8 cellular contexts compared by ENCODE assay signal in genomic region chr3:172181936-172182708, GRCh38.
A peak's percentile ranks its signal among the peaks of the same experiment; 100 is the strongest.
DNase-seq lines count a peak whose midpoint lies in the region; ATAC-seq and TF ChIP-seq lines count a peak whose summit lies in the region.

No MANE protein-coding gene starts in this region.

- peaks cover 88% of the 10 kb centered on the region for H3K79me2 ChIP-seq in PC-3 (ENCODE audit: low read length)

- H3F3A ChIP-seq in PC-3 (ENCODE audit: low read length, unreplicated experiment): no peaks in the 10 kb centered on the region

- no peaks in the 10 kb centered on the region for H3K27me3 ChIP-seq in PC-3 (ENCODE audit: low read length)

- ATAC-seq in GM21717 (IDR thresholded peaks at IDR 0.05; ENCODE audit: unreplicated experiment) (peak; percentile 45), PC-3 (peak; percentile 73), GM18517 (IDR thresholded peaks at IDR 0.05; ENCODE audit: unreplicated experiment) (no peak)

- H3K9me3 ChIP-seq in PC-3 (ENCODE audit: low read length): no peaks in the 10 kb centered on the region

- DNase-seq in PC-3 (peak; percentile 44), epithelial cell of proximal tubule (ENCODE audit: low read depth) (peak; percentile 56), retina (peak; percentile 17), NCI-H2196 treated with DMSO at 0.1 percent for 48 hours (lab: John Stamatoyannopoulos, UW; ENCODE audit: unreplicated experiment) (no peak), OCI-M2 (lab: John Stamatoyannopoulos, UW; ENCODE audit: unreplicated experiment) (no peak), superior temporal gyrus (ENCODE audit: extremely low spot score) (no peak)

- no peaks in the 10 kb centered on the region for H3K36me3 ChIP-seq in PC-3 (ENCODE audit: low read depth, low read length)

- peak overlapping the region; percentile 4; the same call in 1 of the 2 replicates for H3K27ac ChIP-seq in PC-3 (ENCODE audit: low read length)

- no peak overlapping the region; the same call in 1 of the 2 replicates for H3K4me2 ChIP-seq in PC-3 (ENCODE audit: low read length)

- H2AFZ ChIP-seq in PC-3 (ENCODE audit: low read length): no peak overlapping the region

- intact Hi-C loops in PC-3 (cut with micrococcal nuclease): no loop called here

- CTCF ChIA-PET in PC-3 (lab: Charles Lee): no interaction called here

- no TSS peak for BruUV-seq in PC-3 (replicated peaks; lab: Mats Ljungman, UMichigan)

- no peak overlapping the region for H3K4me3 ChIP-seq in PC-3 (ENCODE audit: low read length)
- H3K4me3 ChIP-seq in epithelial cell of proximal tubule (ENCODE audit: low read depth, low read length): no peak overlapping the region

- H4K20me1 ChIP-seq in PC-3 (ENCODE audit: low read length): no peaks in the 10 kb centered on the region

- no peak overlapping the region for H3K9ac ChIP-seq in PC-3 (ENCODE audit: low read length)

- H3K9me2 ChIP-seq in PC-3 (replicated peaks; ENCODE audit: low read length): no peaks in the 10 kb centered on the region

- no peak for TF ChIP-seq CTCF in PC-3 (conservative IDR thresholded peaks at IDR 0.05; ENCODE audit: low read depth, low read length)
- TF ChIP-seq CTCF in epithelial cell of proximal tubule (conservative IDR thresholded peaks at IDR 0.05; ENCODE audit: low read depth, low read length): no peak

- POLR2A ChIA-PET in PC-3 (lab: Charles Lee; ENCODE audit: unreplicated experiment): no interaction called here

- peaks cover 14% of the 10 kb centered on the region for H3K4me1 ChIP-seq in PC-3 (ENCODE audit: insufficient read depth, low read length)

Comparison
In these comparisons a context has a peak if more than half of its experiments do, and no peak if none do; other contexts are left out.
1. DNase-seq: peak in PC-3 (single experiment), epithelial cell of proximal tubule (single experiment) and retina (single experiment); none in NCI-H2196 treated with DMSO at 0.1 percent for 48 hours (single experiment), OCI-M2 (single experiment) and superior temporal gyrus (single experiment).